8 cellular contexts compared by ENCODE assay signal in genomic region chr4:15779336-15779735, GRCh38. TPM values are rescaled to one million over a fixed set of nuclear protein-coding genes. Genes with fewer than 3 reads are reported as not detected.
DNase-seq lines count a peak whose midpoint lies in the region; TF ChIP-seq lines count a peak whose summit lies in the region.

No MANE protein-coding gene starts in this region.

- intact Hi-C loops in MCF 10A (cut with micrococcal nuclease), result no loop called here
- intact Hi-C loops in sigmoid colon (cut with DNase I), result no loop called here

- DNase-seq in NCI-H345 (lab: John Stamatoyannopoulos, UW) (peak; percentile 26), NCI-H345 treated with DMSO at 0.1 percent for 48 hours (lab: John Stamatoyannopoulos, UW; ENCODE audit: unreplicated experiment) (no peak), NAMALWA (ENCODE audit: low spot score) (peak; percentile 44), MCF 10A (ENCODE audit: unreplicated experiment) (peak; percentile 81), iPS-NIHi7 (ENCODE audit: extremely low spot score) (peak; percentile 68), sigmoid colon (peak; percentile 71), RKO (ENCODE audit: low spot score) (no peak), NCI-H2196 treated with DMSO at 0.1 percent for 48 hours (lab: John Stamatoyannopoulos, UW; ENCODE audit: unreplicated experiment) (no peak)

- H3K4me1 ChIP-seq in sigmoid colon, result peaks cover 0 to 17% (median 6%) of the 10 kb centered on the region in 4 donors

- BruUV-seq in MCF 10A (replicated peaks; lab: Mats Ljungman, UMichigan), result no TSS peak

- H3K27me3 ChIP-seq in sigmoid colon, result no peaks in the 10 kb centered on the region

- H3K4me3 Mint-ChIP-seq in MCF 10A (ENCODE audit: unreplicated experiment), result peak overlapping the region; percentile 53

- 0% methylated on average over 13 of the region's 13 CpGs for whole genome bisulfite sequencing in sigmoid colon, 2 donors

- TF ChIP-seq POLR2A in sigmoid colon (IDR thresholded peaks at IDR 0.05), result no peak

- H3K4me1 Mint-ChIP-seq in MCF 10A (ENCODE audit: insufficient read depth, unreplicated experiment), result peaks cover 18% of the 10 kb centered on the region

- peak overlapping the region; percentile 46 for H3K27ac Mint-ChIP-seq in MCF 10A (ENCODE audit: low read depth, unreplicated experiment)

- H3K36me3 ChIP-seq in sigmoid colon, result no peaks in the 10 kb centered on the region

- no peak for TF ChIP-seq CTCF in MCF 10A (IDR thresholded peaks at IDR 0.05; ENCODE audit: unreplicated experiment)
- peak in 2 of 4 experiments; percentile 14 to 18 for TF ChIP-seq CTCF in sigmoid colon (IDR thresholded peaks at IDR 0.05)

- no peaks in the 10 kb centered on the region for H3K9me3 Mint-ChIP-seq in MCF 10A (ENCODE audit: unreplicated experiment)

- CTCF ChIA-PET in MCF 10A (lab: Yijun Ruan, JAX), result interaction anchor here (0.6 to 1.7 kb wide), 9 partner anchors 13 to 1668 kb away, joined by 3 to 7 read pairs (median 3); no protein-coding TSS in a partner anchor

- H3K27ac ChIP-seq in sigmoid colon, result peak overlapping the region in 1 of 4 donors; percentile 36

- no peak for TF ChIP-seq EP300 in sigmoid colon (IDR thresholded peaks at IDR 0.05)

- POLR2A ChIA-PET in MCF 10A (lab: Yijun Ruan, JAX), result interaction anchor here (0.5 to 0.6 kb wide), 2 partner anchors 149 to 222 kb away, joined by 3 to 4 read pairs; no protein-coding TSS in a partner anchor

- H3K9me3 ChIP-seq in sigmoid colon, result no peaks in the 10 kb centered on the region

- H3K4me3 ChIP-seq in sigmoid colon, result peak overlapping the region; percentile 31 to 55 (median 51)

- no peaks in the 10 kb centered on the region for H3K36me3 Mint-ChIP-seq in MCF 10A (ENCODE audit: insufficient read depth, unreplicated experiment)

- peaks cover 18% of the 10 kb centered on the region for H3K27me3 Mint-ChIP-seq in MCF 10A (ENCODE audit: insufficient read depth, unreplicated experiment)

RNA-seq across cellular contexts. Expression of gene CD38, which starts 1.2 kb away (rescaled TPM):
- total RNA-seq in MCF 10A (2022), result not detected in 2 replicates
- total RNA-seq in sigmoid colon, result 1 to 10 TPM; 2.1 to 6.0 (median 2.7) TPM
- 10 to 100 TPM in 1 of 3 donors, 1 to 10 TPM in 2; 1.2 to 11.4 (median 1.4) TPM for polyA plus RNA-seq in sigmoid colon

Comparison
In these comparisons a context has a peak if more than half of its experiments do, and no peak if none do; other contexts are left out.
1. DNase-seq: peak in NCI-H345 (single experiment), NAMALWA (single experiment), MCF 10A (single experiment), iPS-NIHi7 (single experiment) and sigmoid colon (single experiment); none in NCI-H345 treated with DMSO at 0.1 percent for 48 hours (single experiment), RKO (single experiment) and NCI-H2196 treated with DMSO at 0.1 percent for 48 hours (single experiment).